ENCODE assay signal across 14 cellular contexts in the genomic region with DNA sequence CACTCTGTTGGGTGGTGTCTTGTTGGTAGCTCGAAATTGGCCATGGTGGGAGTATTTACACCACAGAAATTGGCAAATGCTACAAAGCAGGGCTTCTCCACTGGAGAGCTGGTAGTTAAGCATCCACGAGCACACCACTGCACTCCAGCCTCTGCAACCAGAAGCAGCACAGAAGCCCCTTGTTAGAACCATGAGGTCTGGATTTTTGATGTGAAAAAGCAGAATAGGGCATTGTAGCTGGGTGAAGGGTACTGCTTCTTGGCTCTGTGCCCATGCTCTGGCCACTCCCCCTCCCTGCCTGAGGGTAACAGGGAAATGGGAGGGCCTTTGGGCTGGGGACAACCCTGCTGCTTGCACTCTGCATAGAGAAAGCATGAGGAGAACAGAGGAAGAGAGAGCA.
DNase-seq lines count a peak whose midpoint lies in the region; ATAC-seq lines count a peak whose summit lies in the region.
"Had no signal": no experiment of that assay in that cellular context is flagged by ENCODE, and none has a peak within 500 bp of the region (broad histone marks: within the 10 kb centered on the region; RNA-seq: fewer than 3 reads in every experiment).

No MANE protein-coding gene starts in this region.

- no peak for ATAC-seq in HG03097 (IDR thresholded peaks at IDR 0.05; ENCODE audit: low FRiP score, unreplicated experiment)

- H3K36me3 ChIP-seq in adipocyte (ENCODE audit: control insufficient read depth, insufficient read depth, low read length, severe bottlenecking), result peaks cover 44% of the 10 kb centered on the region

- H3K9me3 ChIP-seq in adipocyte (ENCODE audit: control insufficient read depth, low read length), result no peaks in the 10 kb centered on the region
- H3K9me3 ChIP-seq: upper lobe of left lung had no signal

- H3K4me1 ChIP-seq in adipocyte (ENCODE audit: control insufficient read depth, insufficient read depth, low read length), result peaks cover 17% of the 10 kb centered on the region
- H3K4me1 ChIP-seq: upper lobe of left lung had no signal

- H3K27me3 ChIP-seq in adipocyte (replicated peaks; ENCODE audit: control insufficient read depth, insufficient read depth, low read length), result no peaks in the 10 kb centered on the region
- H3K27me3 ChIP-seq: upper lobe of left lung had no signal

- no peak overlapping the region for H3K4me3 ChIP-seq in Jurkat, Clone E6-1 (ENCODE audit: low read length)
- no peak overlapping the region for H3K4me3 ChIP-seq in adipocyte (ENCODE audit: low read length)
- H3K4me3 ChIP-seq: upper lobe of left lung had no signal

- H3K9ac ChIP-seq in adipocyte (ENCODE audit: low read length), result peak overlapping the region; percentile 17

- DNase-seq in NOMO-1 treated with DMSO at 0.1 percent for 48 hours (lab: John Stamatoyannopoulos, UW; ENCODE audit: unreplicated experiment) (peak; percentile 21), NOMO-1 (lab: John Stamatoyannopoulos, UW; ENCODE audit: unreplicated experiment in 2 of 2) (no peak), adipocyte (ENCODE audit: low read depth) (peak; percentile 19), nucleus accumbens (lab: John Stamatoyannopoulos, UW) (peak in 37 of 56 donors; percentile 4 to 63 (median 26)), GM19238 (ENCODE audit: insufficient read length, low spot score) (no peak), activated T-cell treated with anti-CD3 and anti-CD28 coated beads for 4 hours (no peak)
- DNase-seq in Jurkat, Clone E6-1 (ENCODE audit: low read depth, low spot score), result peak; percentile 51
- DNase-seq: central memory CD4-positive, alpha-beta T cell; DMS79; erythroblast; NCI-H226; SHP77 treated with DMSO at 0.1 percent for 48 hours; upper lobe of left lung had no signal

Comparison
In these comparisons a context has a peak if more than half of its experiments do, and no peak if none do; other contexts are left out.
1. DNase-seq: peak in NOMO-1 treated with DMSO at 0.1 percent for 48 hours (single experiment), Jurkat, Clone E6-1 (single experiment), adipocyte (single experiment) and nucleus accumbens (37 of 56); none in NOMO-1 (0 of 2), GM19238 (single experiment) and activated T-cell treated with anti-CD3 and anti-CD28 coated beads for 4 hours (single experiment).